ENCODE assay signal across 1 cellular context in genomic region chr9:34646211-34647083, GRCh38.
TF ChIP-seq lines count a peak whose summit lies in the region.

TSS of gene GALT (plus strand) at chr9:34646675. CDS start at chr9:34646705, 30 bp downstream.

TF ChIP-seq in HepG2, 621 proteins besides CTCF, POLR2A, EP300 and RAD21 (continued from another document and continues in another):
- TF ChIP-seq ZBTB34 (CRISPR knock-in tag; IDR thresholded peaks at IDR 0.05) (peak; percentile 34; the same call in 1 of the 2 replicates), ZFX (CRISPR knock-in tag; IDR thresholded peaks at IDR 0.05; ENCODE audit: low read depth) (peak; percentile 99), ZNF558 (CRISPR knock-in tag; IDR thresholded peaks at IDR 0.05; ENCODE audit: borderline replicate concordance) (peak; percentile 31; the same call in 1 of the 2 replicates), SIN3A (IDR thresholded peaks at IDR 0.05; ENCODE audit: borderline replicate concordance, low read depth, low read length) (no peak; the same call in 1 of the 2 replicates), MTF2 (CRISPR knock-in tag; IDR thresholded peaks at IDR 0.05; ENCODE audit: borderline replicate concordance) (no peak), KIAA2018 (CRISPR knock-in tag; IDR thresholded peaks at IDR 0.05; ENCODE audit: borderline replicate concordance) (no peak), THAP8 (CRISPR knock-in tag; IDR thresholded peaks at IDR 0.05; ENCODE audit: borderline replicate concordance) (no peak; the same call in 1 of the 2 replicates), ZNF484 (CRISPR knock-in tag; IDR thresholded peaks at IDR 0.05; ENCODE audit: borderline replicate concordance, low read depth) (no peak), IKZF1 (IDR thresholded peaks at IDR 0.05) (no peak), HNRNPK (IDR thresholded peaks at IDR 0.05; ENCODE audit: low read depth, low read length, poor library complexity, severe bottlenecking) (no peak), ZUFSP (CRISPR knock-in tag; IDR thresholded peaks at IDR 0.05; ENCODE audit: borderline replicate concordance) (no peak), ASH2L (IDR thresholded peaks at IDR 0.05; ENCODE audit: insufficient read length, low read depth, low read length) (peak; percentile 87), POLR2AphosphoS5 (IDR thresholded peaks at IDR 0.05; ENCODE audit: low read depth, low read length) (peak; percentile 86), MXD3 (CRISPR knock-in tag; IDR thresholded peaks at IDR 0.05) (peak; percentile 59; the same call in 1 of the 2 replicates), RFX1 (IDR thresholded peaks at IDR 0.05) (no peak), ZNF556 (CRISPR knock-in tag; IDR thresholded peaks at IDR 0.05; ENCODE audit: borderline replicate concordance) (no peak; the same call in 1 of the 2 replicates), HMG20B (CRISPR knock-in tag; conservative IDR thresholded peaks at IDR 0.05) (no peak), SP1 (IDR thresholded peaks at IDR 0.05) (no peak), SP1 (CRISPR knock-in tag; IDR thresholded peaks at IDR 0.05) (peak; percentile 62), RELA (CRISPR knock-in tag; IDR thresholded peaks at IDR 0.05) (no peak), PAWR (CRISPR knock-in tag; IDR thresholded peaks at IDR 0.05; ENCODE audit: borderline replicate concordance) (no peak), PLSCR1 (CRISPR knock-in tag; IDR thresholded peaks at IDR 0.05; ENCODE audit: borderline replicate concordance) (no peak), KLF11 (CRISPR knock-in tag; IDR thresholded peaks at IDR 0.05) (0 out of 2 replicates have a peak, but pooled peaks have one; percentile 45), PATZ1 (CRISPR knock-in tag; IDR thresholded peaks at IDR 0.05) (peak; percentile 89), ZNF562 (CRISPR knock-in tag; IDR thresholded peaks at IDR 0.05; ENCODE audit: borderline replicate concordance) (no peak), ZNF850 (CRISPR knock-in tag; conservative IDR thresholded peaks at IDR 0.05) (no peak), PRMT3 (CRISPR knock-in tag; IDR thresholded peaks at IDR 0.05; ENCODE audit: borderline replicate concordance, low read depth) (no peak; the same call in 1 of the 2 replicates), JDP2 (CRISPR knock-in tag; IDR thresholded peaks at IDR 0.05; ENCODE audit: borderline replicate concordance) (no peak; the same call in 1 of the 2 replicates), TBP (CRISPR knock-in tag; IDR thresholded peaks at IDR 0.05) (no peak), ZNF143 (CRISPR knock-in tag; IDR thresholded peaks at IDR 0.05) (no peak), RARG (CRISPR knock-in tag; IDR thresholded peaks at IDR 0.05; ENCODE audit: low read depth) (no peak), JARID2 (CRISPR knock-in tag; IDR thresholded peaks at IDR 0.05; ENCODE audit: insufficient replicate concordance) (no peak), ZNF512 (CRISPR knock-in tag; IDR thresholded peaks at IDR 0.05) (no peak), WIZ (CRISPR knock-in tag; IDR thresholded peaks at IDR 0.05) (no peak), GATAD1 (CRISPR knock-in tag; IDR thresholded peaks at IDR 0.05) (peak; percentile 75), ZNF710 (CRISPR knock-in tag; IDR thresholded peaks at IDR 0.05; ENCODE audit: borderline replicate concordance) (peak; percentile 49), KMT2A (CRISPR knock-in tag; IDR thresholded peaks at IDR 0.05) (peak; percentile 53; the same call in 1 of the 2 replicates), MLX (CRISPR knock-in tag; IDR thresholded peaks at IDR 0.05) (0 out of 2 replicates have a peak, but pooled peaks have one; percentile 66), ZNF567 (CRISPR knock-in tag; IDR thresholded peaks at IDR 0.05; ENCODE audit: borderline replicate concordance) (peak; percentile 80; the same call in 1 of the 2 replicates), NFATC3 (CRISPR knock-in tag; IDR thresholded peaks at IDR 0.05) (no peak), ZNF747 (CRISPR knock-in tag; IDR thresholded peaks at IDR 0.05; ENCODE audit: borderline replicate concordance) (0 out of 2 replicates have a peak, but pooled peaks have one; percentile 9), MEIS2 (CRISPR knock-in tag; IDR thresholded peaks at IDR 0.05) (peak; percentile 41; the same call in 1 of the 2 replicates), ZIK1 (CRISPR knock-in tag; IDR thresholded peaks at IDR 0.05; ENCODE audit: borderline replicate concordance, low read depth) (peak; percentile 81; the same call in 1 of the 2 replicates)
